In genomic region chr18:60812921-60813320, GRCh38 we compare ENCODE assay signal across 23 cellular contexts.
"Had no signal": no experiment of that assay in that cellular context is flagged by ENCODE, and none has a peak within 500 bp of the region (broad histone marks: within the 10 kb centered on the region; RNA-seq: fewer than 3 reads in every experiment).

No MANE protein-coding gene starts in this region.

- H3K9me3 Mint-ChIP-seq: mesothelial cell of epicardium had no signal

- H3K27ac Mint-ChIP-seq: immature natural killer cell, mesothelial cell of epicardium, naive B cell had no signal

- H2AFZ ChIP-seq: hepatocyte had no signal

- H3K4me3 Mint-ChIP-seq: immature natural killer cell, mesothelial cell of epicardium, naive B cell had no signal

- H3K36me3 Mint-ChIP-seq: immature natural killer cell, mesothelial cell of epicardium, naive B cell had no signal

- H3K4me2 ChIP-seq: hepatocyte had no signal

- H3K4me3 ChIP-seq: coronary artery, dorsolateral prefrontal cortex, esophagus squamous epithelium, gastroesophageal sphincter, heart left ventricle, hepatocyte, left lung, lower lobe of right lung, mucosa of descending colon had no signal

- ATAC-seq: esophagus mucosa, foreskin keratinocyte, gastroesophageal sphincter, heart left ventricle, left cardiac atrium, left lung, left ventricle myocardium superior, lower lobe of right lung, mucosa of descending colon had no signal

- H3K9me3 ChIP-seq: esophagus squamous epithelium, gastroesophageal sphincter, heart left ventricle, left lung, lower lobe of right lung, mucosa of descending colon had no signal

- H3K79me2 ChIP-seq: hepatocyte had no signal

- H3K36me3 ChIP-seq: esophagus squamous epithelium, gastroesophageal sphincter, heart left ventricle, left lung, lower lobe of right lung had no signal

- H3K27me3 Mint-ChIP-seq: naive B cell had no signal

- DNase-seq: dermis blood vessel endothelial cell; dorsolateral prefrontal cortex; effector CD4-positive, alpha-beta T cell; effector memory CD4-positive, alpha-beta T cell; erythroblast; esophagus squamous epithelium; heart left ventricle; hypothalamus; immature natural killer cell; left cardiac atrium; left lung; left ventricle myocardium superior; lower lobe of right lung; mesenchymal stem cell; mucosa of descending colon; naive B cell had no signal

- H3K4me1 Mint-ChIP-seq: immature natural killer cell, mesothelial cell of epicardium, naive B cell had no signal

- H3K27me3 ChIP-seq: dorsolateral prefrontal cortex, esophagus squamous epithelium, foreskin keratinocyte, gastroesophageal sphincter, heart left ventricle, hepatocyte, left lung had no signal

- H3K27ac ChIP-seq: coronary artery, dorsolateral prefrontal cortex, epithelial cell of prostate, esophagus squamous epithelium, foreskin keratinocyte, gastroesophageal sphincter, heart left ventricle, hepatocyte, left lung, lower lobe of right lung had no signal

- H3K4me1 ChIP-seq: esophagus squamous epithelium, foreskin keratinocyte, gastroesophageal sphincter, heart left ventricle, left lung, lower lobe of right lung had no signal
